36 cellular contexts compared by ENCODE assay signal in genomic region chr1:18266391-18266790, GRCh38.
"Had no signal": no experiment of that assay in that cellular context is flagged by ENCODE, and none has a peak within 500 bp of the region (broad histone marks: within the 10 kb centered on the region; RNA-seq: fewer than 3 reads in every experiment).

No MANE protein-coding gene starts in this region.

- H3K9me3 Mint-ChIP-seq: activated CD4-positive, alpha-beta memory T cell treated with anti-CD3 and anti-CD28 coated beads for 36 hours; activated CD8-positive, alpha-beta T cell treated with anti-CD3 and anti-CD28 coated beads for 36 hours; activated naive CD4-positive, alpha-beta T cell treated with anti-CD3 and anti-CD28 coated beads for 36 hours; activated naive CD4-positive, alpha-beta T cell treated with anti-CD3 and anti-CD28 coated beads, Interleukin-2, amount 50 U/mL, for 72 hours; activated naive CD8-positive, alpha-beta T cell treated with anti-CD3 and anti-CD28 coated beads for 36 hours; activated T-cell treated with anti-CD3 and anti-CD28 coated beads, Interleukin-2, amount 50 U/mL, for 4 hours; activated T-cell treated with anti-CD3 and anti-CD28 coated beads, Interleukin-2, amount 50 U/mL, for 72 hours; activated T-helper 1 cell treated with anti-CD3 and anti-CD28 coated beads, Interleukin-12 subunit alpha, Interleukin-12 subunit beta, Interleukin-2, Interleukin-4 antibody, amounts not matched to agents 30 ng/mL and 10 ng/mL and 1 ng/mL, durations not matched to agents 14 hours and 24 hours and 36 hours; activated T-helper 17 cell treated with anti-CD3 and anti-CD28 coated beads, Interleukin-2, amount 50 U/mL, for 72 hours; central memory CD8-positive, alpha-beta T cell; T-cell had no signal

- H3K27me3 ChIP-seq: adrenal gland, body of pancreas, brain microvascular endothelial cell had no signal

- H3K4me3 ChIP-seq: adrenal gland, body of pancreas, breast epithelium, cardiac muscle cell had no signal

- H3K9me3 ChIP-seq: adrenal gland, body of pancreas, breast epithelium had no signal

- DNase-seq: activated B cell treated with CpG ODN at 0.5 μM for 24 hours; activated CD4-positive, alpha-beta memory T cell treated with anti-CD3 and anti-CD28 coated beads for 36 hours; activated CD4-positive, alpha-beta T cell treated with anti-CD3 and anti-CD28 coated beads for 48 hours; activated CD4-positive, alpha-beta T cell treated with anti-CD3 and anti-CD28 coated beads, Interleukin-2, amount 50 U/mL, for 1 hour; activated CD4-positive, alpha-beta T cell treated with anti-CD3 and anti-CD28 coated beads, Interleukin-2, amount 50 U/mL, for 4 hours; activated CD4-positive, CD25-positive, alpha-beta regulatory T cell treated with anti-CD3 and anti-CD28 coated beads, Interleukin-2, amount 50 U/mL, for 72 hours; activated CD8-positive, alpha-beta memory T cell treated with anti-CD3 and anti-CD28 coated beads, Interleukin-2, amount 50 U/mL, for 4 hours; activated CD8-positive, alpha-beta T cell treated with anti-CD3 and anti-CD28 coated beads for 36 hours; activated effector memory CD4-positive, alpha-beta T cell treated with anti-CD3 and anti-CD28 coated beads, Interleukin-2, amount 50 U/mL, for 16 hours; activated gamma-delta T cell treated with Interleukin-2 at 50 U/mL for 16 hours; activated naive CD4-positive, alpha-beta T cell; activated naive CD4-positive, alpha-beta T cell treated with anti-CD3 and anti-CD28 coated beads for 36 hours; activated naive CD4-positive, alpha-beta T cell treated with anti-CD3 and anti-CD28 coated beads, Interleukin-2, amount 50 U/mL, for 16 hours; activated naive CD8-positive, alpha-beta T cell treated with anti-CD3 and anti-CD28 coated beads for 36 hours; activated T-cell treated with anti-CD3 and anti-CD28 coated beads for 4 hours; activated T-cell treated with anti-CD3 and anti-CD28 coated beads, Interleukin-2, amount 50 U/mL, for 1 hour; activated T-cell treated with anti-CD3 and anti-CD28 coated beads, Interleukin-2, amount 50 U/mL, for 4 hours; activated T-cell treated with anti-CD3 and anti-CD28 coated beads, Interleukin-2, amount 50 U/mL, for 72 hours; adrenal gland; amniotic stem cell; aorta; body of pancreas; brain microvascular endothelial cell; cerebellar nuclear complex; T-cell; T-helper 17 cell; T1000 had no signal

- FAIRE-seq: astrocyte, TTC549 had no signal

- H3K27ac ChIP-seq: adrenal gland, body of pancreas, brain microvascular endothelial cell, breast epithelium, cardiac muscle cell, VCaP had no signal

- ATAC-seq: activated CD8-positive, alpha-beta T cell treated with anti-CD3 and anti-CD28 coated beads for 36 hours; activated naive CD4-positive, alpha-beta T cell treated with anti-CD3 and anti-CD28 coated beads, Interleukin-2, amount 50 U/mL, for 72 hours; activated T-cell treated with anti-CD3 and anti-CD28 coated beads, Interleukin-2, amount 50 U/mL, for 4 hours; activated T-cell treated with anti-CD3 and anti-CD28 coated beads, Interleukin-2, amount 50 U/mL, for 72 hours; activated T-helper 17 cell treated with anti-CD3 and anti-CD28 coated beads, Interleukin-2, amount 50 U/mL, for 72 hours; body of pancreas; T-cell; T-helper 17 cell had no signal

- H3K27ac Mint-ChIP-seq: activated B cell treated with CpG ODN at 0.5 μM for 24 hours; activated CD4-positive, alpha-beta memory T cell treated with anti-CD3 and anti-CD28 coated beads for 36 hours; activated CD8-positive, alpha-beta T cell treated with anti-CD3 and anti-CD28 coated beads for 36 hours; activated naive CD4-positive, alpha-beta T cell treated with anti-CD3 and anti-CD28 coated beads for 36 hours; activated naive CD4-positive, alpha-beta T cell treated with anti-CD3 and anti-CD28 coated beads, Interleukin-2, amount 50 U/mL, for 72 hours; activated naive CD8-positive, alpha-beta T cell treated with anti-CD3 and anti-CD28 coated beads for 36 hours; activated T-cell treated with anti-CD3 and anti-CD28 coated beads, Interleukin-2, amount 50 U/mL, for 72 hours; activated T-helper 1 cell treated with anti-CD3 and anti-CD28 coated beads, Interleukin-12 subunit alpha, Interleukin-12 subunit beta, Interleukin-2, Interleukin-4 antibody, amounts not matched to agents 30 ng/mL and 10 ng/mL and 1 ng/mL, durations not matched to agents 14 hours and 24 hours and 36 hours; activated T-helper 17 cell treated with anti-CD3 and anti-CD28 coated beads, Interleukin-2, amount 50 U/mL, for 72 hours; T-cell; T-helper 17 cell had no signal

- H3K4me1 Mint-ChIP-seq: activated B cell treated with CpG ODN at 0.5 μM for 24 hours; activated naive CD8-positive, alpha-beta T cell treated with anti-CD3 and anti-CD28 coated beads for 36 hours; activated T-helper 17 cell treated with anti-CD3 and anti-CD28 coated beads, Interleukin-2, amount 50 U/mL, for 72 hours; central memory CD8-positive, alpha-beta T cell; T-cell; T-helper 17 cell had no signal

- H3K4me3 Mint-ChIP-seq: activated B cell treated with CpG ODN at 0.5 μM for 24 hours; activated CD4-positive, alpha-beta memory T cell treated with anti-CD3 and anti-CD28 coated beads for 36 hours; activated CD8-positive, alpha-beta T cell treated with anti-CD3 and anti-CD28 coated beads for 36 hours; activated naive CD4-positive, alpha-beta T cell treated with anti-CD3 and anti-CD28 coated beads for 36 hours; activated naive CD8-positive, alpha-beta T cell treated with anti-CD3 and anti-CD28 coated beads for 36 hours; activated T-cell treated with anti-CD3 and anti-CD28 coated beads, Interleukin-2, amount 50 U/mL, for 4 hours; activated T-cell treated with anti-CD3 and anti-CD28 coated beads, Interleukin-2, amount 50 U/mL, for 72 hours; activated T-helper 1 cell treated with anti-CD3 and anti-CD28 coated beads, Interleukin-12 subunit alpha, Interleukin-12 subunit beta, Interleukin-2, Interleukin-4 antibody, amounts not matched to agents 30 ng/mL and 10 ng/mL and 1 ng/mL, durations not matched to agents 14 hours and 24 hours and 36 hours; activated T-helper 17 cell treated with anti-CD3 and anti-CD28 coated beads, Interleukin-2, amount 50 U/mL, for 72 hours; central memory CD8-positive, alpha-beta T cell; T-cell; T-helper 17 cell had no signal

- H3K4me1 ChIP-seq: adrenal gland, body of pancreas, breast epithelium had no signal

- H3K36me3 Mint-ChIP-seq: activated CD4-positive, alpha-beta memory T cell treated with anti-CD3 and anti-CD28 coated beads for 36 hours; activated naive CD4-positive, alpha-beta T cell treated with anti-CD3 and anti-CD28 coated beads, Interleukin-2, amount 50 U/mL, for 72 hours; activated naive CD8-positive, alpha-beta T cell treated with anti-CD3 and anti-CD28 coated beads for 36 hours; T-cell had no signal

- H3K36me3 ChIP-seq: adrenal gland, brain microvascular endothelial cell, breast epithelium, cardiac muscle cell had no signal
